Comparison of ENCODE assay signal across 8 cellular contexts in the genomic region with DNA sequence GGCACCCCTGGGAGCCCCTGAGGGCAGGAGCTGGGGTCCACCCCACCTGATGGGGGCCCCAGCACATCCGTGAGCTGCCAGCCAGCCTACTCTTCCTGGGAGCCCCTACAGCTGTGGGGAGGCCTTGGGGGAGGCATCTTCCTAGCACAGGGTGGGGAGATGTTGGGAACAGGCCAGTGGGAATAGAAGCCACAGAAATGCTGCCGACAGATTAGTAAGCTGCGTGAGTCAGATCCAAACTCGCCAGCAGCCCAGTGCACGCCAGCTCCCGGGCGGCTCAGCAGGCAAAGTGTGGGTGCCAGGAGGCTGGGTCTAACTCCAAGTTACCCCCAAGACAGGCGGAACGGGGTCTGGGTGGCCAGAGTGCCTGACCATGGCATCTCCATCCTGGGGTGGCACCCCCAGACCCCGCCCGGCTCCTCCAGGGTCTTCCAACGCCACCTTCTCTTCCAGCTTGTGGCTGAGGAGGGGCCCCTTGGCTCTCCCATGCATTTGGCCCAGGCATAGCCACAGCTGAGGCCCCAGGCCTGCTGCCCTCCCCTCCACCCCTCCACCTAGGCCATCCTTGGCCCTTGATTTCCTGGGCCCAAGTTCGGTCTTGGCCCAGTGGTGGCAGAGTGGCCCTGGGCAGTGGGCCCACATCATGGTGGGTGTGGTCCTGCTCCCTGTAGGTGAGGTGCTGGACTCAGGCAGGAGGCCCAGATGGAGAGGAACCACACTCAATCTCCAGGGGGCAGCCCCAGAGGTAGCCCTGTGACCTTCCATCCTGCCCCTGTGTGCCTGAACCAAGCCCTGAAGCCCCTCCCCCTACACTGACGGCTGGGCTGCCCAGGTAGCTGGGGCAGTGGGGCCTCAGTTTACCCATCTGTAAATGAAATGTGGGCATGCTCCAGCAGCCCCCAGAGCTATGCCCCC. TPM values are rescaled to one million over a fixed set of nuclear protein-coding genes. Genes with fewer than 3 reads are reported as not detected.
DNase-seq lines count a peak whose midpoint lies in the region; ATAC-seq and TF ChIP-seq lines count a peak whose summit lies in the region.

No MANE protein-coding gene starts in this region.

- H3K27ac ChIP-seq in Karpas-422 (ENCODE audit: low read length): no peak overlapping the region

- no peak overlapping the region for H3K27ac Mint-ChIP-seq in natural killer cell

- TF ChIP-seq CTCF in AG09309 (IDR thresholded peaks at IDR 0.05; ENCODE audit: control insufficient read depth, insufficient read depth, low read depth, low read length, missing control alignments): no peak
- no peak for TF ChIP-seq CTCF in NB4 (IDR thresholded peaks at IDR 0.05; ENCODE audit: low read depth, low read length)
- no peak for TF ChIP-seq CTCF in natural killer cell (IDR thresholded peaks at IDR 0.05)

- H3K9ac ChIP-seq in Karpas-422 (ENCODE audit: low read length): no peak overlapping the region

- H3K79me2 ChIP-seq in Karpas-422 (ENCODE audit: low read length): no peaks in the 10 kb centered on the region

- H3K9me3 ChIP-seq in Karpas-422 (ENCODE audit: low read length): no peaks in the 10 kb centered on the region

- H3K4me1 Mint-ChIP-seq in natural killer cell: no peaks in the 10 kb centered on the region

- no peaks in the 10 kb centered on the region for H3K9me2 ChIP-seq in Karpas-422 (replicated peaks; ENCODE audit: insufficient read depth, low read length)

- H4K20me1 ChIP-seq in Karpas-422 (ENCODE audit: insufficient read depth, low read depth, low read length): peaks cover 9% of the 10 kb centered on the region; the same call in 1 of the 2 replicates

- intact Hi-C loops in natural killer cell (cut with micrococcal nuclease): no loop called here

- H3K27me3 Mint-ChIP-seq in natural killer cell (ENCODE audit: low read depth in 2 of 2): no peaks in the 10 kb centered on the region

- H2AFZ ChIP-seq in Karpas-422 (ENCODE audit: low read length): no peak overlapping the region

- H3K4me3 ChIP-seq in AG09309 (ENCODE audit: control insufficient read depth, low read depth, low read length) (no peak overlapping the region), NB4 (ENCODE audit: low read depth, low read length) (no peak overlapping the region), Karpas-422 (ENCODE audit: low read length) (no peak overlapping the region)

- no peaks in the 10 kb centered on the region for H3K36me3 Mint-ChIP-seq in natural killer cell

- peak; percentile 93 for DNase-seq in AG09309 (ENCODE audit: low read depth)
- DNase-seq in NB4 (ENCODE audit: low read depth): peak; percentile 37
- DNase-seq in dedifferentiated amniotic fluid mesenchymal stem cell (ENCODE audit: extremely low spot score): peak; percentile 92
- DNase-seq in natural killer cell: peak; percentile 14
- no peak for DNase-seq in dermis blood vessel endothelial cell
- DNase-seq in Karpas-422: no peak
- no peak for DNase-seq in erythroblast (lab: John Stamatoyannopoulos, UW)

- H3K4me1 ChIP-seq in Karpas-422 (ENCODE audit: low read length): peaks cover 6% of the 10 kb centered on the region

- H3K9me3 Mint-ChIP-seq in natural killer cell: no peaks in the 10 kb centered on the region

- no peaks in the 10 kb centered on the region for H3K27me3 ChIP-seq in Karpas-422 (ENCODE audit: low read length)

- no peaks in the 10 kb centered on the region for H3K36me3 ChIP-seq in Karpas-422 (ENCODE audit: insufficient read depth, low read length)

- H3K4me2 ChIP-seq in Karpas-422 (ENCODE audit: low read depth, low read length, poor library complexity, severe bottlenecking): no peak overlapping the region

- TF ChIP-seq POLR2A in NB4 (IDR thresholded peaks at IDR 0.05; ENCODE audit: extremely low read depth, insufficient read length): no peak
- TF ChIP-seq POLR2A in erythroblast (IDR thresholded peaks at IDR 0.05; ENCODE audit: low read length): no peak

- H3K4me3 Mint-ChIP-seq in natural killer cell: no peak overlapping the region

- ATAC-seq in natural killer cell (no peak), HG03469 (IDR thresholded peaks at IDR 0.05; ENCODE audit: unreplicated experiment) (no peak)

RNA-seq across cellular contexts. Expression of gene CROCC2, which starts 15.4 kb away (rescaled TPM):
- total RNA-seq in natural killer cell (under 1 TPM in 1 of 3 donors, not detected in 2; 0.14 TPM), dermis blood vessel endothelial cell (not detected in 2 replicates)
- total RNA-seq in Karpas-422 (2014; rRNA removed; shearing (Covaris generic); ENCODE audit: low replicate concordance): not detected in 2 replicates

RNA-seq across cellular contexts. Expression of gene MAB21L4, which starts 25.6 kb away (rescaled TPM):
- total RNA-seq in natural killer cell (not detected), dermis blood vessel endothelial cell (not detected in 2 replicates)
- not detected in 2 replicates for total RNA-seq in Karpas-422 (2014; rRNA removed; shearing (Covaris generic); ENCODE audit: low replicate concordance)

RNA-seq across cellular contexts. Expression of gene AGXT, which starts 53.0 kb away (rescaled TPM):
- total RNA-seq in natural killer cell (not detected), dermis blood vessel endothelial cell (not detected in 2 replicates)
- not detected in 2 replicates for total RNA-seq in Karpas-422 (2014; rRNA removed; shearing (Covaris generic); ENCODE audit: low replicate concordance)

Comparison
In these comparisons a context has a peak if more than half of its experiments do, and no peak if none do; other contexts are left out.
1. DNase-seq: peak in AG09309 (single experiment), NB4 (single experiment), dedifferentiated amniotic fluid mesenchymal stem cell (single experiment) and natural killer cell (single experiment); none in dermis blood vessel endothelial cell (single experiment), Karpas-422 (single experiment) and erythroblast (0 of 2).